22 cellular contexts compared by ENCODE assay signal in genomic region chr16:77897038-77897437, GRCh38.
DNase-seq lines count a peak whose midpoint lies in the region; ATAC-seq and TF ChIP-seq lines count a peak whose summit lies in the region.
"Had no signal": no experiment of that assay in that cellular context is flagged by ENCODE, and none has a peak within 500 bp of the region (broad histone marks: within the 10 kb centered on the region; RNA-seq: fewer than 3 reads in every experiment).

No MANE protein-coding gene starts in this region.

- peak; percentile 12 for DNase-seq in M059J (ENCODE audit: low read depth)
- DNase-seq in fibroblast of the conjunctiva (ENCODE audit: low read depth), result peak; percentile 67
- peak; percentile 34 for DNase-seq in skeletal muscle cell (ENCODE audit: low read depth)
- no peak for DNase-seq in SIG-M5 (lab: John Stamatoyannopoulos, UW)
- DNase-seq: activated CD4-positive, alpha-beta memory T cell treated with anti-CD3 and anti-CD28 coated beads for 36 hours; activated CD4-positive, CD25-positive, alpha-beta regulatory T cell; activated effector memory CD4-positive, alpha-beta T cell treated with Interleukin-2 at 50 U/mL for 16 hours; activated naive CD8-positive, alpha-beta T cell treated with anti-CD3 and anti-CD28 coated beads, Interleukin-2, amount 50 U/mL, for 24 hours; effector CD8-positive, alpha-beta T cell; lower lobe of right lung; NCI-H2081 treated with DMSO at 0.1 percent for 48 hours; PC-3; SHP77; sigmoid colon; stimulated activated CD8-positive, alpha-beta memory T cell treated with anti-CD3 and anti-CD28 coated beads, Interleukin-4, amount 100 ng/mL, for 48 hours; upper lobe of left lung had no signal

- peak overlapping the region; percentile 46; the same call in 1 of the 2 replicates for H3K27ac ChIP-seq in VCaP
- H3K27ac ChIP-seq: lower lobe of right lung, prostate gland, sigmoid colon, upper lobe of left lung had no signal

- no peak overlapping the region for H3K4me3 ChIP-seq in skeletal muscle cell (ENCODE audit: low read depth, low read length)
- H3K4me3 ChIP-seq: GM23338, lower lobe of right lung, prostate gland, sigmoid colon, upper lobe of left lung had no signal

- ATAC-seq in GM21390 (IDR thresholded peaks at IDR 0.05; ENCODE audit: unreplicated experiment) (no peak), HG02852 (IDR thresholded peaks at IDR 0.05; ENCODE audit: unreplicated experiment) (no peak), GM18498 (IDR thresholded peaks at IDR 0.05; ENCODE audit: unreplicated experiment) (no peak)
- ATAC-seq: activated naive CD8-positive, alpha-beta T cell treated with anti-CD3 and anti-CD28 coated beads, Interleukin-2, amount 50 U/mL, for 24 hours; lower lobe of right lung; PC-3 had no signal

- no peak for TF ChIP-seq CTCF in VCaP (conservative IDR thresholded peaks at IDR 0.05)
